1 cellular context compared by ENCODE assay signal in the genomic region with DNA sequence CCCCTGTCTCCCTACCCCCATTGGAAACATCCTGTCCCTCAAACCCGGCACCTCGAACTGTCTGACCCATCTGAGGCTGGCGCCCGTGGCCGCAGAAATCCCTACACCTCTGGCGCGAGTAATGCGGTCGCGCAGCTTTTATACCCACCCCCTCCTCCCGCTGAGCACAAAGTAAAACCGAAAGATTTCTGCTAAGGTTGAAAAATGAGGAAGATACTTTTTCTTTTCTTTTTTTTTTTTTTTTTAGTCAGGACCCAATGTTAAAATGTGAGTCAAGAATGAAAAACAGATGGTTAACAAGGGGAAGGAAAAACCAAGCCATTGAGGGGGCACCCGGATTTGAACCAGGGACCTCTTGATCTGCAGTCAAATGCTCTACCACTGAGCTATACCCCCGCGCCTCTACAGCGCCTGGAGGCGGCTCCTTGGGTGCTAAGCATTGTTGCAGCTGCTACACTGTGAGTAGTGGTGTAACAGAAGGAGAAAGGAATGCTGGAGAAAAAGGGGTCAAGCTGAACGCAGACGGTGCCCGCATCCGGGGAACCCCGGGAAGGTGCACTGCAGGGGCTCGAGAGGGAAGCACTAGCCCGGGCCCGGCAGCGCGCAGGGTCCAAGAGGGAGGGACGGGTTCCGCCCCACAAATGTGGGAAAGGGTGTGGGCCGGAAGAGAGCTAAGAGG.
TF ChIP-seq lines count a peak whose summit lies in the region.

No MANE protein-coding gene starts in this region.

TF ChIP-seq in K562, 482 proteins besides CTCF, POLR2A, EP300 and RAD21 (continued from another document and continues in another):
- TF ChIP-seq HMGXB4 (CRISPR knock-in tag; IDR thresholded peaks at IDR 0.05) (0 out of 2 replicates have a peak, but pooled peaks have one; percentile 58), MEF2D (tag; conservative IDR thresholded peaks at IDR 0.05; ENCODE audit: low read depth) (0 out of 2 replicates have a peak, but pooled peaks have one; percentile 28), COPS2 (conservative IDR thresholded peaks at IDR 0.05) (no peak), RB1 (IDR thresholded peaks at IDR 0.05; ENCODE audit: low read depth) (peak; percentile 60), JUND (IDR thresholded peaks at IDR 0.05; ENCODE audit: borderline replicate concordance, low read depth, low read length) (peak; percentile 52; the same call in 1 of the 2 replicates), JUND (tag; IDR thresholded peaks at IDR 0.05; ENCODE audit: borderline replicate concordance, low read depth, low read length) (0 out of 3 replicates have a peak, but pooled peaks have one; percentile 4), E2F4 (CRISPR knock-in tag; IDR thresholded peaks at IDR 0.05; ENCODE audit: low read depth) (no peak), MYBL2 (IDR thresholded peaks at IDR 0.05; ENCODE audit: low read depth) (no peak), MYBL2 (CRISPR knock-in tag; IDR thresholded peaks at IDR 0.05; ENCODE audit: borderline replicate concordance) (no peak), HDAC1 (IDR thresholded peaks at IDR 0.05) (peak; percentile 28 to 91; a peak in 3 of 4 replicates), NR2C1 (IDR thresholded peaks at IDR 0.05) (peak; percentile 39; the same call in 1 of the 2 replicates), NR2C1 (tag; IDR thresholded peaks at IDR 0.05) (no peak), ETV1 (tag; conservative IDR thresholded peaks at IDR 0.05; ENCODE audit: low read depth) (peak; percentile 60; the same call in 1 of the 2 replicates), BRD4 (IDR thresholded peaks at IDR 0.05) (peak; percentile 93), DPF2 (IDR thresholded peaks at IDR 0.05) (0 out of 2 replicates have a peak, but pooled peaks have one; percentile 37), ZNF41 (CRISPR knock-in tag; conservative IDR thresholded peaks at IDR 0.05) (no peak), POLR3A (IDR thresholded peaks at IDR 0.05; ENCODE audit: borderline replicate concordance, extremely low read depth, insufficient read depth, insufficient read length) (peak; percentile 88), PKNOX1 (IDR thresholded peaks at IDR 0.05) (peak; percentile 52; the same call in 1 of the 2 replicates), DNMT1 (IDR thresholded peaks at IDR 0.05) (no peak), RNF2 (IDR thresholded peaks at IDR 0.05) (peak; percentile 57; the same call in 1 of the 2 replicates), ZNF407 (IDR thresholded peaks at IDR 0.05; ENCODE audit: low read depth) (peak; percentile 56), CREM (IDR thresholded peaks at IDR 0.05; ENCODE audit: low read depth) (peak; percentile 54; the same call in 1 of the 2 replicates), MIER1 (IDR thresholded peaks at IDR 0.05; ENCODE audit: low read depth) (0 out of 2 replicates have a peak, but pooled peaks have one; percentile 22), FOSL1 (tag; conservative IDR thresholded peaks at IDR 0.05) (peak; percentile 54), ETS2 (tag; IDR thresholded peaks at IDR 0.05; ENCODE audit: borderline replicate concordance, poor library complexity, severe bottlenecking) (no peak), TARDBP (IDR thresholded peaks at IDR 0.05) (0 out of 2 replicates have a peak, but pooled peaks have one; percentile 15), RAD51 (IDR thresholded peaks at IDR 0.05; ENCODE audit: borderline replicate concordance, low read depth) (no peak), RFX1 (IDR thresholded peaks at IDR 0.05) (no peak), ZNF431 (CRISPR knock-in tag; IDR thresholded peaks at IDR 0.05) (no peak)
- TF ChIP-seq, protein P1, sequence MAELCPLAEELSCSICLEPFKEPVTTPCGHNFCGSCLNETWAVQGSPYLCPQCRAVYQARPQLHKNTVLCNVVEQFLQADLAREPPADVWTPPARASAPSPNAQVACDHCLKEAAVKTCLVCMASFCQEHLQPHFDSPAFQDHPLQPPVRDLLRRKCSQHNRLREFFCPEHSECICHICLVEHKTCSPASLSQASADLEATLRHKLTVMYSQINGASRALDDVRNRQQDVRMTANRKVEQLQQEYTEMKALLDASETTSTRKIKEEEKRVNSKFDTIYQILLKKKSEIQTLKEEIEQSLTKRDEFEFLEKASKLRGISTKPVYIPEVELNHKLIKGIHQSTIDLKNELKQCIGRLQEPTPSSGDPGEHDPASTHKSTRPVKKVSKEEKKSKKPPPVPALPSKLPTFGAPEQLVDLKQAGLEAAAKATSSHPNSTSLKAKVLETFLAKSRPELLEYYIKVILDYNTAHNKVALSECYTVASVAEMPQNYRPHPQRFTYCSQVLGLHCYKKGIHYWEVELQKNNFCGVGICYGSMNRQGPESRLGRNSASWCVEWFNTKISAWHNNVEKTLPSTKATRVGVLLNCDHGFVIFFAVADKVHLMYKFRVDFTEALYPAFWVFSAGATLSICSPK (IDR thresholded peaks at IDR 0.05; ENCODE audit: borderline replicate concordance), result peak; percentile 31; the same call in 1 of the 2 replicates
- TF ChIP-seq, protein P2, sequence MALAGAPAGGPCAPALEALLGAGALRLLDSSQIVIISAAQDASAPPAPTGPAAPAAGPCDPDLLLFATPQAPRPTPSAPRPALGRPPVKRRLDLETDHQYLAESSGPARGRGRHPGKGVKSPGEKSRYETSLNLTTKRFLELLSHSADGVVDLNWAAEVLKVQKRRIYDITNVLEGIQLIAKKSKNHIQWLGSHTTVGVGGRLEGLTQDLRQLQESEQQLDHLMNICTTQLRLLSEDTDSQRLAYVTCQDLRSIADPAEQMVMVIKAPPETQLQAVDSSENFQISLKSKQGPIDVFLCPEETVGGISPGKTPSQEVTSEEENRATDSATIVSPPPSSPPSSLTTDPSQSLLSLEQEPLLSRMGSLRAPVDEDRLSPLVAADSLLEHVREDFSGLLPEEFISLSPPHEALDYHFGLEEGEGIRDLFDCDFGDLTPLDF (CRISPR knock-in tag; IDR thresholded peaks at IDR 0.05), result peak; percentile 62; the same call in 1 of the 2 replicates
- TF ChIP-seq, protein P3, sequence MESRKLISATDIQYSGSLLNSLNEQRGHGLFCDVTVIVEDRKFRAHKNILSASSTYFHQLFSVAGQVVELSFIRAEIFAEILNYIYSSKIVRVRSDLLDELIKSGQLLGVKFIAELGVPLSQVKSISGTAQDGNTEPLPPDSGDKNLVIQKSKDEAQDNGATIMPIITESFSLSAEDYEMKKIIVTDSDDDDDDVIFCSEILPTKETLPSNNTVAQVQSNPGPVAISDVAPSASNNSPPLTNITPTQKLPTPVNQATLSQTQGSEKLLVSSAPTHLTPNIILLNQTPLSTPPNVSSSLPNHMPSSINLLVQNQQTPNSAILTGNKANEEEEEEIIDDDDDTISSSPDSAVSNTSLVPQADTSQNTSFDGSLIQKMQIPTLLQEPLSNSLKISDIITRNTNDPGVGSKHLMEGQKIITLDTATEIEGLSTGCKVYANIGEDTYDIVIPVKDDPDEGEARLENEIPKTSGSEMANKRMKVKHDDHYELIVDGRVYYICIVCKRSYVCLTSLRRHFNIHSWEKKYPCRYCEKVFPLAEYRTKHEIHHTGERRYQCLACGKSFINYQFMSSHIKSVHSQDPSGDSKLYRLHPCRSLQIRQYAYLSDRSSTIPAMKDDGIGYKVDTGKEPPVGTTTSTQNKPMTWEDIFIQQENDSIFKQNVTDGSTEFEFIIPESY (CRISPR knock-in tag; IDR thresholded peaks at IDR 0.05), result 0 out of 2 replicates have a peak, but pooled peaks have one; percentile 47
